In the genomic region with DNA sequence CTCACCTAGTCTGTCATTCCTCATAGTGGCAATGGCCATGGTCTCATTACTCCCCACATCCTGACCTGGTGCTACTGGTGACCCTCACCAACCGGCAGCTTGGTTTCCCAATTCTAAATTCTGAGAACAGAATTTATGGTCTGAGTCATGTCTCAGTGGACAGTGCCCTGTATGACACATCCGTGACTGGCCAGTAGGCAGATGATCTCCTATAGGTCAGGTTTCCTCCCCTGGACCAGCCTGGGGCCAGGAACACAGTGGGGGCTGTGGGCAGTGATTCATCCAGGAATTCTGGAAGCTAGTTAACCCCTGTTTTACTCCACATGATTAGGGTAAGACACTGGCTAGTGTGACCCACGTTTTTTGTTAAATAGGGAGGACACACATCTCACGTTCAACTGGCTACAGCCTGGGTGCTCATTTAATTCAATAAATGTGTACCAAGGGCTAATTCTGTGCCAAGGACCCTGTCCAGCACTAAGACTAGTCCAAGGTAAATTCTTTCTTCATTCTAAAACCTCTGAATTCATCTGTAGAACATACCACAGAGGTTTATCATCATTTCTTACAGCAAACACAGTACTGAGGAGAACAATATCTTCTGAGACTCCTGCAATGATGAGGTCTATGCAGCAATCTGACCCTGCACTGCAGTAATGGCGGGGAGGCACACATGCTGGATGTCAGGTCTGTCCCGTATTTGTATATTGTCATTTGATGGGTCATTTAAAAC, we compare ENCODE assay signal across 14 cellular contexts.
DNase-seq lines count a peak whose midpoint lies in the region; ATAC-seq and TF ChIP-seq lines count a peak whose summit lies in the region.
"Had no signal": no experiment of that assay in that cellular context is flagged by ENCODE, and none has a peak within 500 bp of the region (broad histone marks: within the 10 kb centered on the region; RNA-seq: fewer than 3 reads in every experiment).

No MANE protein-coding gene starts in this region.

- H3K27ac ChIP-seq in SK-N-SH (ENCODE audit: low read depth in 2 of 2, low read length in 1 of 2), result peak overlapping the region in 1 of 2 experiments; percentile 73; a peak in 2 of 4 replicates
- peak overlapping the region in 1 of 4 donors; percentile 41 for H3K27ac ChIP-seq in gastrocnemius medialis
- H3K27ac ChIP-seq: heart left ventricle, VCaP had no signal

- H3K27me3 ChIP-seq in SK-N-SH (ENCODE audit: insufficient read depth) (no peaks in the 10 kb centered on the region), gastrocnemius medialis (no peaks in the 10 kb centered on the region)
- H3K27me3 ChIP-seq: heart left ventricle had no signal

- H4K20me1 ChIP-seq in SK-N-SH (ENCODE audit: insufficient read depth), result no peaks in the 10 kb centered on the region

- POLR2A ChIA-PET in SK-N-SH (lab: Yijun Ruan, JAX), result no interaction called here
- POLR2A ChIA-PET in HEK293T (lab: Yijun Ruan, JAX), result interaction anchor here (1.6 kb wide), 1 partner anchor 250 kb away, joined by 6 read pairs; a partner anchor contains a TSS

- H3K4me1 ChIP-seq in SK-N-SH (ENCODE audit: control insufficient read depth in 1 of 2, insufficient read depth in 2 of 2, low read depth in 1 of 2, low read length in 1 of 2) (peaks cover 0 to 14% of the 10 kb centered on the region in 2 experiments; a peak in 1 of 4 replicates), gastrocnemius medialis (no peaks in the 10 kb centered on the region)
- H3K4me1 ChIP-seq: heart left ventricle had no signal

- H3K79me2 ChIP-seq in SK-N-SH (ENCODE audit: insufficient read depth), result no peaks in the 10 kb centered on the region

- CTCF ChIA-PET in SK-N-SH (lab: Yijun Ruan, JAX) (interaction anchor here (1.2 kb wide), 1 partner anchor 29 kb away, joined by 4 read pairs; no protein-coding TSS in a partner anchor), HEK293T (lab: Yijun Ruan, JAX) (no interaction called here)

- 0 out of 2 replicates have a peak, but pooled peaks cover 8% of the 10 kb centered on the region for H3K9me3 ChIP-seq in SK-N-SH
- peaks cover 0 to 5% (median 0%) of the 10 kb centered on the region in 3 donors for H3K9me3 ChIP-seq in gastrocnemius medialis

- DNase-seq in GOT3 (lab: John Stamatoyannopoulos, UW) (peak; percentile 66), SK-N-SH (peak; percentile 6), fibroblast of pulmonary artery (ENCODE audit: low read depth) (peak; percentile 82), gastrocnemius medialis (peak in 1 of 2 donors; percentile 14), NCI-H1436 treated with DMSO at 0.1 percent for 48 hours (lab: John Stamatoyannopoulos, UW) (no peak), HEK293T (ENCODE audit: extremely low spot score) (no peak)
- DNase-seq in activated CD4-positive, alpha-beta T cell treated with anti-CD3 and anti-CD28 coated beads, Interleukin-2, amount 50 U/mL, for 48 hours, result no peak
- DNase-seq: activated T-cell treated with anti-CD3 and anti-CD28 coated beads, Interleukin-2, amount 50 U/mL, for 4 hours; central memory CD4-positive, alpha-beta T cell; heart left ventricle; NCI-H1436; stimulated activated naive B cell treated with anti-CD40 and anti-IgM and Interleukin-4, amounts not matched to agents 10 μg/mL and 1 μg/mL and 100 μg/mL, for 72 hours had no signal

- peak; percentile 39 to 66 for ATAC-seq in gastrocnemius medialis
- ATAC-seq in HG02970 (IDR thresholded peaks at IDR 0.05; ENCODE audit: low FRiP score, unreplicated experiment), result no peak
- ATAC-seq: activated T-cell treated with anti-CD3 and anti-CD28 coated beads, Interleukin-2, amount 50 U/mL, for 4 hours; heart left ventricle; stimulated activated naive B cell treated with anti-CD40 and anti-IgM and Interleukin-4, amounts not matched to agents 10 μg/mL and 1 μg/mL and 100 μg/mL, for 72 hours had no signal

- no peak for TF ChIP-seq POLR2A in gastrocnemius medialis (IDR thresholded peaks at IDR 0.05)

- H3K4me3 ChIP-seq in SK-N-SH (ENCODE audit: low read depth in 2 of 2, low read length in 1 of 2), result no peak overlapping the region
- no peak overlapping the region for H3K4me3 ChIP-seq in fibroblast of pulmonary artery (replicated peaks; ENCODE audit: low read depth, low read length)
- H3K4me3 ChIP-seq in gastrocnemius medialis, result no peak overlapping the region
- H3K4me3 ChIP-seq: heart left ventricle had no signal

- peaks cover 19% of the 10 kb centered on the region for H3F3A ChIP-seq in SK-N-SH (replicated peaks; ENCODE audit: insufficient read depth)

- H3K9me2 ChIP-seq in SK-N-SH, result no peaks in the 10 kb centered on the region

- in situ Hi-C loops in gastrocnemius medialis (cut with MboI; ENCODE audit: low sequenced_read_pairs in 4 of 4), result no loop called here

- 13% methylated on average over 6 of the region's 6 CpGs for WGBS in SK-N-SH (ENCODE audit: low lambda C conversion rate)

- H3K36me3 ChIP-seq in SK-N-SH (replicated peaks in 1 of 2; ENCODE audit: control insufficient read depth in 1 of 2, insufficient read depth in 2 of 2, low read length in 1 of 2), result no peaks in the 10 kb centered on the region
- H3K36me3 ChIP-seq in gastrocnemius medialis, result no peaks in the 10 kb centered on the region
- H3K36me3 ChIP-seq: heart left ventricle had no signal

- TF ChIP-seq RAD21 in SK-N-SH (IDR thresholded peaks at IDR 0.05; ENCODE audit: low read length), result no peak

- H3K9ac ChIP-seq in SK-N-SH, result 0 out of 2 replicates have a peak overlapping the region, but pooled peaks have one; percentile 19

- intact Hi-C loops in gastrocnemius medialis (cut with DNase I; ENCODE audit: low total_unique reads), result no loop called here

- peak overlapping the region; percentile 17; the same call in 1 of the 2 replicates for H2AFZ ChIP-seq in SK-N-SH (ENCODE audit: low read depth)

- H3K4me2 ChIP-seq in SK-N-SH, result peak overlapping the region; percentile 53

- peak; percentile 16 to 90; a peak in 2 of 4 replicates for TF ChIP-seq EP300 in SK-N-SH (IDR thresholded peaks at IDR 0.05; ENCODE audit: borderline replicate concordance in 1 of 2, low read depth in 1 of 2, low read length in 1 of 2)

- no peak for TF ChIP-seq CTCF in SK-N-SH (IDR thresholded peaks at IDR 0.05)
- no peak for TF ChIP-seq CTCF in fibroblast of pulmonary artery (IDR thresholded peaks at IDR 0.05; ENCODE audit: low read length, missing control alignments)
- no peak for TF ChIP-seq CTCF in gastrocnemius medialis (IDR thresholded peaks at IDR 0.05 in 4 of 5, conservative IDR thresholded peaks at IDR 0.05 in 1 of 5)

TF ChIP-seq in SK-N-SH, 30 proteins besides CTCF, POLR2A, EP300 and RAD21 (continues in another document):
- TF ChIP-seq FOXJ3 (CRISPR knock-in tag; IDR thresholded peaks at IDR 0.05), result no peak
- TF ChIP-seq SMC3 (IDR thresholded peaks at IDR 0.05; ENCODE audit: low read depth, low read length), result no peak
- peak; percentile 92 for TF ChIP-seq RXRA (IDR thresholded peaks at IDR 0.05; ENCODE audit: borderline replicate concordance, low read depth)
- no peak for TF ChIP-seq GATA2 (CRISPR knock-in tag; IDR thresholded peaks at IDR 0.05)
- peak; percentile 97 for TF ChIP-seq JUND (IDR thresholded peaks at IDR 0.05)
- TF ChIP-seq TCF12 (IDR thresholded peaks at IDR 0.05), result peak; percentile 94
- peak; percentile 51; the same call in 1 of the 2 replicates for TF ChIP-seq YY1 (IDR thresholded peaks at IDR 0.05; ENCODE audit: low read depth)

TF ChIP-seq in HEK293T, 16 proteins besides CTCF, POLR2A, EP300 and RAD21:
- TF ChIP-seq, protein P1, sequence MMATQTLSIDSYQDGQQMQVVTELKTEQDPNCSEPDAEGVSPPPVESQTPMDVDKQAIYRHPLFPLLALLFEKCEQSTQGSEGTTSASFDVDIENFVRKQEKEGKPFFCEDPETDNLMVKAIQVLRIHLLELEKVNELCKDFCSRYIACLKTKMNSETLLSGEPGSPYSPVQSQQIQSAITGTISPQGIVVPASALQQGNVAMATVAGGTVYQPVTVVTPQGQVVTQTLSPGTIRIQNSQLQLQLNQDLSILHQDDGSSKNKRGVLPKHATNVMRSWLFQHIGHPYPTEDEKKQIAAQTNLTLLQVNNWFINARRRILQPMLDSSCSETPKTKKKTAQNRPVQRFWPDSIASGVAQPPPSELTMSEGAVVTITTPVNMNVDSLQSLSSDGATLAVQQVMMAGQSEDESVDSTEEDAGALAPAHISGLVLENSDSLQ (IDR thresholded peaks at IDR 0.05), result no peak
- TF ChIP-seq BHLHE40 (IDR thresholded peaks at IDR 0.05; ENCODE audit: borderline replicate concordance) (no peak), FOXA1 (IDR thresholded peaks at IDR 0.05) (no peak), ARNT (IDR thresholded peaks at IDR 0.05) (no peak), TARDBP (IDR thresholded peaks at IDR 0.05) (no peak), ZNF384 (IDR thresholded peaks at IDR 0.05) (no peak), FOXM1 (IDR thresholded peaks at IDR 0.05; ENCODE audit: borderline replicate concordance) (no peak), SP1 (IDR thresholded peaks at IDR 0.05) (no peak), ELF4 (IDR thresholded peaks at IDR 0.05) (no peak), HDGF (IDR thresholded peaks at IDR 0.05; ENCODE audit: borderline replicate concordance) (no peak), NFRKB (IDR thresholded peaks at IDR 0.05) (no peak), LEF1 (IDR thresholded peaks at IDR 0.05; ENCODE audit: borderline replicate concordance) (no peak), CTBP1 (IDR thresholded peaks at IDR 0.05; ENCODE audit: borderline replicate concordance) (no peak), L3MBTL2 (conservative IDR thresholded peaks at IDR 0.05) (no peak), FOXK2 (IDR thresholded peaks at IDR 0.05) (no peak), SUZ12 (IDR thresholded peaks at IDR 0.05) (no peak)

Comparison
In these comparisons a context has a peak if more than half of its experiments do, and no peak if none do; other contexts are left out.
1. DNase-seq: peak in GOT3 (single experiment), SK-N-SH (single experiment) and fibroblast of pulmonary artery (single experiment); none in activated CD4-positive, alpha-beta T cell treated with anti-CD3 and anti-CD28 coated beads, Interleukin-2, amount 50 U/mL, for 48 hours (0 of 2), NCI-H1436 treated with DMSO at 0.1 percent for 48 hours (single experiment) and HEK293T (single experiment).